10 cellular contexts compared by ENCODE assay signal in genomic region chr9:79489241-79490000, GRCh38.
DNase-seq lines count a peak whose midpoint lies in the region; ATAC-seq and TF ChIP-seq lines count a peak whose summit lies in the region.
"Had no signal": no experiment of that assay in that cellular context is flagged by ENCODE, and none has a peak within 500 bp of the region (broad histone marks: within the 10 kb centered on the region; RNA-seq: fewer than 3 reads in every experiment).

No MANE protein-coding gene starts in this region.

- POLR2A ChIA-PET in BJ (lab: Charles Lee), result no interaction called here

- H3K36me3 ChIP-seq in BJ (ENCODE audit: control insufficient read depth, insufficient read depth, low read length), result no peaks in the 10 kb centered on the region
- no peaks in the 10 kb centered on the region for H3K36me3 ChIP-seq in WERI-Rb-1
- H3K36me3 ChIP-seq: thoracic aorta had no signal

- ATAC-seq in HG03521 (IDR thresholded peaks at IDR 0.05; ENCODE audit: unreplicated experiment), result no peak

- DNase-seq in BJ (ENCODE audit: low read depth) (peak; percentile 51), NCI-H226 (peak; percentile 28), dorsolateral prefrontal cortex (peak; percentile 18 to 85 (median 75)), mucosa of gallbladder (ENCODE audit: low spot score) (peak; percentile 41), WERI-Rb-1 (no peak), SKM-1 (lab: John Stamatoyannopoulos, UW; ENCODE audit: unreplicated experiment) (no peak), NCI-H187 treated with DMSO at 0.1 percent for 48 hours (lab: John Stamatoyannopoulos, UW) (no peak)
- DNase-seq: DMS153 had no signal

- H3K9me3 ChIP-seq in WERI-Rb-1 (ENCODE audit: severe bottlenecking), result no peaks in the 10 kb centered on the region
- H3K9me3 ChIP-seq: thoracic aorta had no signal

- CTCF ChIA-PET in BJ (lab: Yijun Ruan, JAX), result no interaction called here

- no peak for TF ChIP-seq CTCF in BJ (IDR thresholded peaks at IDR 0.05; ENCODE audit: insufficient read depth, low read depth, low read length)
- peak in 8 of 56 donors; percentile 6 to 39 (median 18) for TF ChIP-seq CTCF in dorsolateral prefrontal cortex (IDR thresholded peaks at IDR 0.05 in 54 of 56, conservative IDR thresholded peaks at IDR 0.05 in 2 of 56; ENCODE audit: low read depth in 1 of 56, partially characterized antibody in 56 of 56)
- TF ChIP-seq CTCF in WERI-Rb-1 (IDR thresholded peaks at IDR 0.05; ENCODE audit: low read depth, low read length), result no peak

- H3K27me3 ChIP-seq in BJ (ENCODE audit: control insufficient read depth, insufficient read depth, low read length), result no peaks in the 10 kb centered on the region
- H3K27me3 ChIP-seq in dorsolateral prefrontal cortex, result no peaks in the 10 kb centered on the region
- H3K27me3 ChIP-seq in WERI-Rb-1 (ENCODE audit: insufficient read depth, low read depth, severe bottlenecking), result no peaks in the 10 kb centered on the region

- peak overlapping the region; percentile 19 for H3K4me3 ChIP-seq in BJ (ENCODE audit: low read depth, low read length)
- peak overlapping the region in 27 of 59 donors; percentile 0 to 51 (median 21) for H3K4me3 ChIP-seq in dorsolateral prefrontal cortex
- no peak overlapping the region for H3K4me3 ChIP-seq in WERI-Rb-1 (ENCODE audit: low read depth, low read length)
- H3K4me3 ChIP-seq: thoracic aorta had no signal

- intact Hi-C loops in dorsolateral prefrontal cortex (cut with DNase I), result loop anchor here (1.0 to 10.0 kb wide), 2 partner anchors 65 to 67 kb away; no protein-coding TSS in a partner anchor

- H3K27ac ChIP-seq in dorsolateral prefrontal cortex, result peak overlapping the region in 40 of 59 donors; percentile 8 to 75 (median 54)
- H3K27ac ChIP-seq in WERI-Rb-1, result no peak overlapping the region
- H3K27ac ChIP-seq: thoracic aorta had no signal

Comparison
In these comparisons a context has a peak if more than half of its experiments do, and no peak if none do; other contexts are left out.
1. DNase-seq: peak in BJ (single experiment), NCI-H226 (single experiment), dorsolateral prefrontal cortex (10 of 10) and mucosa of gallbladder (single experiment); none in WERI-Rb-1 (single experiment), SKM-1 (single experiment) and NCI-H187 treated with DMSO at 0.1 percent for 48 hours (single experiment).